29 cellular contexts compared by ENCODE assay signal in the genomic region with DNA sequence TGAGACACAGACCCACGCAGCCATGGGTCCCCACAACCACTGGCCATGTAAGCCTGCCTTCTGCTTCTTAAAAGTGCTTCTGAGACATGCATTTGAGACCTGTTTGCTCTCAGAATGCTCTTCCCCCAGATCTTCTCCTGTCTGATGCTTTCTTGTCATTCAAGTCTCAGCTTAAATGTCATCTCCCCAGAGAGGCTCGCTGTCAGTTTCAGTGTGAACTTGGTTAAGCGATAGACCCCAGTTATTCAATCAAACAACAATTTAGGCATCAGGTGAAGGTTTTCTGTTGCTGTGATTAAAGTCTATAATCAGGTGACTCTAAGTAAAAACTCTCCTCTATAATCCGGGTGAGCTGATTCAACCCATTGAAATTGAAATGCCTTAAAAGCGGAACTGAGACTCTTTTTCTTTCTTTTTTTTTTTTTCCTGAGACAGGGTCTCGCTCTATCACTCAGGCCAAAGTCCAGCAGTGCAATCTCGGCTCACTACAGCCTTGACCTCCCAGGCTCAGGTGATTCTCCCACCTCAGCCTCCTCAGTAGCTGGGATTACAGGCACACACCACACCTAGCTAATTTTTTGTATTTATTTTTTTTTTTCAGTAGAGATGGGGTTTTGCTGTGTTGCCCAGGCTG.
"Had no signal": no experiment of that assay in that cellular context is flagged by ENCODE, and none has a peak within 500 bp of the region (broad histone marks: within the 10 kb centered on the region; RNA-seq: fewer than 3 reads in every experiment).

No MANE protein-coding gene starts in this region.

- H3K36me3 ChIP-seq: gastrocnemius medialis, left ventricle myocardium inferior, right lobe of liver, thoracic aorta, vagina, WERI-Rb-1 had no signal

- H3K4me1 ChIP-seq: gastrocnemius medialis, left ventricle myocardium inferior, right lobe of liver, vagina had no signal

- H3K4me3 ChIP-seq: gastrocnemius medialis, hepatocyte, left ventricle myocardium inferior, lung, mucosa of descending colon, right lobe of liver, thoracic aorta, vagina had no signal

- H3K79me2 ChIP-seq: hepatocyte had no signal

- H2AFZ ChIP-seq: hepatocyte had no signal

- H3K27ac ChIP-seq: gastrocnemius medialis, hepatocyte, left ventricle myocardium inferior, right lobe of liver, thoracic aorta, vagina, WERI-Rb-1 had no signal

- ATAC-seq: activated T-helper 17 cell treated with anti-CD3 and anti-CD28 coated beads, Interleukin-2, amount 50 U/mL, for 72 hours; effector memory CD8-positive, alpha-beta T cell; gastrocnemius medialis; mucosa of descending colon; natural killer cell treated with Interleukin-12 subunit alpha and Interleukin-12 subunit beta and Interleukin-15 and Interleukin-18, amount 100 ng/mL, for 72 hours; right lobe of liver; stimulated activated effector memory CD8-positive, alpha-beta T cell treated with anti-CD3 and anti-CD28 coated beads, Interleukin-12 subunit alpha, Interleukin-12 subunit beta, amount 100 ng/mL, for 72 hours had no signal

- H3K9me3 ChIP-seq: mucosa of descending colon, right lobe of liver, thoracic aorta, vagina had no signal

- H3K4me2 ChIP-seq: hepatocyte had no signal

- H3K27me3 ChIP-seq: hepatocyte, right lobe of liver, vagina had no signal

- DNase-seq: activated CD4-positive, alpha-beta memory T cell treated with anti-CD3 and anti-CD28 coated beads, Interleukin-2, amount 10 ng/mL, durations not matched to agents 7 days and 5 days; activated CD4-positive, alpha-beta T cell treated with anti-CD3 and anti-CD28 coated beads, Interleukin-2, amount 10 ng/mL, durations not matched to agents 24 days and 14 days; activated CD4-positive, CD25-positive, alpha-beta regulatory T cell treated with anti-CD3 and anti-CD28 coated beads, Interleukin-2, amount 50 U/mL, for 72 hours; activated CD8-positive, alpha-beta memory T cell treated with anti-CD3 and anti-CD28 coated beads, Interleukin-2, amount 50 U/mL, for 48 hours; activated gamma-delta T cell treated with Interleukin-2 at 50 U/mL for 16 hours; activated naive CD4-positive, alpha-beta T cell treated with anti-CD3 and anti-CD28 coated beads, Interleukin-2, amount 50 U/mL, for 16 hours; activated T-cell treated with anti-CD3 and anti-CD28 coated beads, Interleukin-2, amount 50 U/mL, for 24 hours; amniotic stem cell; caudate nucleus; cortex of kidney; effector memory CD8-positive, alpha-beta T cell; erythroblast; gastrocnemius medialis; glutamatergic neuron; islet precursor cell; left ventricle myocardium inferior; mesendoderm; mucosa of descending colon; right lobe of liver; stimulated activated CD4-positive, alpha-beta T cell treated with anti-CD3 and anti-CD28 coated beads, Interleukin-2, amount 100 ng/mL, for 48 hours; T1000 had no signal
